9 cellular contexts compared by ENCODE assay signal in genomic region chr9:4301971-4302427, GRCh38. TPM values are rescaled to one million over a fixed set of nuclear protein-coding genes. Genes with fewer than 3 reads are reported as not detected.
DNase-seq lines count a peak whose midpoint lies in the region; ATAC-seq, FAIRE-seq and TF ChIP-seq lines count a peak whose summit lies in the region.
"Had no signal": no experiment of that assay in that cellular context is flagged by ENCODE, and none has a peak within 500 bp of the region (broad histone marks: within the 10 kb centered on the region; RNA-seq: fewer than 3 reads in every experiment).

No MANE protein-coding gene starts in this region.

- intact Hi-C loops in MCF 10A (cut with micrococcal nuclease), result loop anchor here (5.0 kb wide), 2 partner anchors 35 to 425 kb away; no protein-coding TSS in a partner anchor
- intact Hi-C loops in breast epithelium (cut with DNase I; ENCODE audit: low total_unique reads), result no loop called here
- intact Hi-C loops in kidney (cut with DNase I), result no loop called here
- intact Hi-C loops in transverse colon (cut with DNase I; ENCODE audit: low total_unique reads), result no loop called here

- FAIRE-seq in kidney (lab: Jason Lieb, UNC), result no peak

- no peaks in the 10 kb centered on the region for H3K36me3 Mint-ChIP-seq in MCF 10A (ENCODE audit: insufficient read depth, unreplicated experiment)

- peak; percentile 73 for DNase-seq in MCF 10A (ENCODE audit: unreplicated experiment)
- no peak for DNase-seq in breast epithelium (ENCODE audit: low spot score in 2 of 2)
- DNase-seq in astrocyte of the spinal cord (ENCODE audit: low read depth, low spot score), result peak; percentile 96
- DNase-seq in kidney, result peak; percentile 75
- peak; percentile 10 for DNase-seq in transverse colon
- no peak for DNase-seq in NCI-H2107 (lab: John Stamatoyannopoulos, UW)
- no peak for DNase-seq in NCI-H1436 treated with DMSO at 0.1 percent for 48 hours (lab: John Stamatoyannopoulos, UW)

- no peaks in the 10 kb centered on the region for H3K9me3 ChIP-seq in breast epithelium
- H3K9me3 ChIP-seq in kidney (ENCODE audit: control insufficient read depth in 1 of 2, low read length in 2 of 2), result no peaks in the 10 kb centered on the region
- no peaks in the 10 kb centered on the region for H3K9me3 ChIP-seq in transverse colon

- CTCF ChIA-PET in MCF 10A (lab: Yijun Ruan, JAX), result interaction anchor here (0.6 to 6.7 kb wide), 10 partner anchors 9 to 1298 kb away, joined by 3 to 59 read pairs (median 4); no protein-coding TSS in a partner anchor

- H3K4me3 ChIP-seq in breast epithelium (no peak overlapping the region), astrocyte of the spinal cord (ENCODE audit: low read depth, low read length) (no peak overlapping the region), kidney (ENCODE audit: low read length in 2 of 2) (no peak overlapping the region), transverse colon (no peak overlapping the region)

- H3K27me3 ChIP-seq in breast epithelium, result no peaks in the 10 kb centered on the region
- H3K27me3 ChIP-seq in transverse colon, result no peaks in the 10 kb centered on the region

- H3K4me1 ChIP-seq in breast epithelium, result no peaks in the 10 kb centered on the region
- H3K4me1 ChIP-seq in kidney (ENCODE audit: control insufficient read depth in 1 of 2, insufficient read depth in 1 of 2, low read depth in 1 of 2, low read length in 2 of 2), result peaks cover 0 to 11% of the 10 kb centered on the region in 2 donors
- H3K4me1 ChIP-seq in transverse colon, result peaks cover 0 to 9% (median 4%) of the 10 kb centered on the region in 4 donors

- H3K27me3 Mint-ChIP-seq in MCF 10A (ENCODE audit: insufficient read depth, unreplicated experiment), result no peaks in the 10 kb centered on the region

- TF ChIP-seq POLR2A in breast epithelium (IDR thresholded peaks at IDR 0.05) (no peak), transverse colon (IDR thresholded peaks at IDR 0.05) (no peak)

- no peaks in the 10 kb centered on the region for H3K9me3 Mint-ChIP-seq in MCF 10A (ENCODE audit: unreplicated experiment)
- H3K9me3 Mint-ChIP-seq: central memory CD8-positive, alpha-beta T cell had no signal

- no peak for TF ChIP-seq CTCF in MCF 10A (IDR thresholded peaks at IDR 0.05; ENCODE audit: unreplicated experiment)
- no peak for TF ChIP-seq CTCF in breast epithelium (IDR thresholded peaks at IDR 0.05)
- no peak for TF ChIP-seq CTCF in astrocyte of the spinal cord (IDR thresholded peaks at IDR 0.05; ENCODE audit: low read depth, low read length)
- TF ChIP-seq CTCF in kidney (IDR thresholded peaks at IDR 0.05; ENCODE audit: borderline replicate concordance, extremely low read depth, insufficient read depth), result no peak
- no peak for TF ChIP-seq CTCF in transverse colon (IDR thresholded peaks at IDR 0.05)

- in situ Hi-C loops in astrocyte of the spinal cord (cut with HindIII; ENCODE audit: low sequenced_read_pairs), result no loop called here
- in situ Hi-C loops in transverse colon (cut with MboI; ENCODE audit: low pct_ligation_motif_present in 1 of 4, low pct_unique_long_range_greater_than_20kb in 1 of 4, low sequenced_read_pairs in 3 of 4), result no loop called here

- H3K36me3 ChIP-seq in breast epithelium (no peaks in the 10 kb centered on the region), kidney (ENCODE audit: control insufficient read depth in 1 of 2, insufficient read depth in 2 of 2, low read length in 2 of 2) (no peaks in the 10 kb centered on the region), transverse colon (no peaks in the 10 kb centered on the region)

- BruUV-seq in MCF 10A (replicated peaks; lab: Mats Ljungman, UMichigan), result no TSS peak

- no peak for TF ChIP-seq EP300 in transverse colon (IDR thresholded peaks at IDR 0.05; ENCODE audit: low read depth)

- POLR2A ChIA-PET in MCF 10A (lab: Yijun Ruan, JAX), result interaction anchor here (0.6 to 1.1 kb wide), 5 partner anchors 8 to 1106 kb away, joined by 3 to 4 read pairs (median 3); partner anchors contain the start of gene RFX3

- H3K27ac Mint-ChIP-seq in MCF 10A (ENCODE audit: low read depth, unreplicated experiment), result peak overlapping the region; percentile 40

- H3K4me3 Mint-ChIP-seq in MCF 10A (ENCODE audit: unreplicated experiment), result peak overlapping the region; percentile 52
- H3K4me3 Mint-ChIP-seq: central memory CD8-positive, alpha-beta T cell had no signal

- H3K9ac ChIP-seq in kidney (ENCODE audit: low read length in 2 of 2), result peak overlapping the region in 1 of 2 donors; percentile 7

- no peak for ATAC-seq in HG03039 (IDR thresholded peaks at IDR 0.05; ENCODE audit: unreplicated experiment)

- H3K4me1 Mint-ChIP-seq in MCF 10A (ENCODE audit: insufficient read depth, unreplicated experiment), result peaks cover 32% of the 10 kb centered on the region

- H3K27ac ChIP-seq in breast epithelium (no peak overlapping the region), kidney (ENCODE audit: low read depth in 2 of 2, low read length in 2 of 2) (no peak overlapping the region), transverse colon (no peak overlapping the region)

- WGBS in transverse colon (ENCODE audit: low coverage in 1 of 2), 2 donors, result 51% methylated on average over 2 of the region's 2 CpGs; no CpG with 5 or more reads in 1 of the 2 donors

RNA-seq across cellular contexts. Expression of gene GLIS3, which starts 2.1 kb away (rescaled TPM):
- 1.1 TPM in 2 replicates for total RNA-seq in MCF 10A (2022)
- 10 to 100 TPM; 20.6 to 36.6 (median 24.3) TPM for total RNA-seq in breast epithelium
- total RNA-seq in kidney, result 90.0 TPM
- 5.4 TPM for polyA plus RNA-seq in kidney (ENCODE audit: insufficient read depth, low read depth, low replicate concordance)
- 10 to 100 TPM; 13.5 to 36.2 (median 28.8) TPM for total RNA-seq in transverse colon

Comparison
In these comparisons a context has a peak if more than half of its experiments do, and no peak if none do; other contexts are left out.
1. DNase-seq: peak in MCF 10A (single experiment), astrocyte of the spinal cord (single experiment), kidney (single experiment) and transverse colon (single experiment); none in breast epithelium (0 of 2), NCI-H2107 (single experiment) and NCI-H1436 treated with DMSO at 0.1 percent for 48 hours (single experiment).